ENCODE assay signal across 2 cellular contexts in the genomic region with DNA sequence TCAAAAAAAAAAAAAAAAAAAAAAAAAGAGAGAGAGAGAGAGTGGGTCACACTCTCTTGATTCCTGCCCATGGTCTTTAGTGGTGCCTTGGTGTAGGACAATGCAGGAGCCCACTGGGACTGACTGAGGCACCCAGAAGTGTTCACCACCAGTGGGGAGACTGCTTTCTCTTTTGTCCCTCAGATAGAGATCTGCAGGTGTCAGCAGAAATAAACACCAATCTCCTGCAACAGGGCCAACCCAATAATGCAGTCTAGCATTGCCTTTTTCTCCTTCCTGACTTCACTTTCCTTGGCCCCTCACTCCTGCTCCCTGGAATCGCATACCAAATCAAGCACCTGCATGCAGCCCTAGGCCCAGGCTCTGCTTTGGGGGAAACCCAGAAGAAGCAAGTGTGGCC.
TF ChIP-seq lines count a peak whose summit lies in the region.

No MANE protein-coding gene starts in this region.

TF ChIP-seq in A549, 52 proteins besides CTCF, POLR2A, EP300 and RAD21:
- no peak for TF ChIP-seq FOXS1 (CRISPR knock-in tag; IDR thresholded peaks at IDR 0.05)
- TF ChIP-seq, protein P1, sequence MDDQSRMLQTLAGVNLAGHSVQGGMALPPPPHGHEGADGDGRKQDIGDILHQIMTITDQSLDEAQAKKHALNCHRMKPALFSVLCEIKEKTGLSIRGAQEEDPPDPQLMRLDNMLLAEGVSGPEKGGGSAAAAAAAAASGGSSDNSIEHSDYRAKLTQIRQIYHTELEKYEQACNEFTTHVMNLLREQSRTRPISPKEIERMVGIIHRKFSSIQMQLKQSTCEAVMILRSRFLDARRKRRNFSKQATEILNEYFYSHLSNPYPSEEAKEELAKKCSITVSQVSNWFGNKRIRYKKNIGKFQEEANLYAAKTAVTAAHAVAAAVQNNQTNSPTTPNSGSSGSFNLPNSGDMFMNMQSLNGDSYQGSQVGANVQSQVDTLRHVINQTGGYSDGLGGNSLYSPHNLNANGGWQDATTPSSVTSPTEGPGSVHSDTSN (IDR thresholded peaks at IDR 0.05): no peak
- no peak for TF ChIP-seq HDAC2 (IDR thresholded peaks at IDR 0.05)
- TF ChIP-seq FOSL2 (IDR thresholded peaks at IDR 0.05): no peak
- TF ChIP-seq FOSL2 (CRISPR knock-in tag; IDR thresholded peaks at IDR 0.05): no peak
- TF ChIP-seq MAFK (IDR thresholded peaks at IDR 0.05; ENCODE audit: partially characterized antibody): peak; percentile 30
TF ChIP-seq in A549: peak in this region for 1.

TF ChIP-seq in K562, 482 proteins besides CTCF, POLR2A, EP300 and RAD21:
- no peak for TF ChIP-seq SNRNP70 (optimal IDR thresholded peaks at IDR 0.05; ENCODE audit: low read depth, low read length)
- no peak for TF ChIP-seq XRCC4 (IDR thresholded peaks at IDR 0.05; ENCODE audit: extremely low read depth, insufficient read depth, insufficient read length)
- TF ChIP-seq, protein P2, sequence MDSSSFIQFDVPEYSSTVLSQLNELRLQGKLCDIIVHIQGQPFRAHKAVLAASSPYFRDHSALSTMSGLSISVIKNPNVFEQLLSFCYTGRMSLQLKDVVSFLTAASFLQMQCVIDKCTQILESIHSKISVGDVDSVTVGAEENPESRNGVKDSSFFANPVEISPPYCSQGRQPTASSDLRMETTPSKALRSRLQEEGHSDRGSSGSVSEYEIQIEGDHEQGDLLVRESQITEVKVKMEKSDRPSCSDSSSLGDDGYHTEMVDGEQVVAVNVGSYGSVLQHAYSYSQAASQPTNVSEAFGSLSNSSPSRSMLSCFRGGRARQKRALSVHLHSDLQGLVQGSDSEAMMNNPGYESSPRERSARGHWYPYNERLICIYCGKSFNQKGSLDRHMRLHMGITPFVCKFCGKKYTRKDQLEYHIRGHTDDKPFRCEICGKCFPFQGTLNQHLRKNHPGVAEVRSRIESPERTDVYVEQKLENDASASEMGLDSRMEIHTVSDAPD (CRISPR knock-in tag; IDR thresholded peaks at IDR 0.05): no peak
- TF ChIP-seq PHTF2 (CRISPR knock-in tag; IDR thresholded peaks at IDR 0.05): no peak
- no peak for TF ChIP-seq KDM2B (CRISPR knock-in tag; IDR thresholded peaks at IDR 0.05)
- peak; percentile 44 for TF ChIP-seq C11orf30 (IDR thresholded peaks at IDR 0.05; ENCODE audit: low read depth)
- TF ChIP-seq OTX1 (CRISPR knock-in tag; IDR thresholded peaks at IDR 0.05): no peak
- TF ChIP-seq ZNF316 (IDR thresholded peaks at IDR 0.05): peak; percentile 60
- no peak for TF ChIP-seq SUPT5H (IDR thresholded peaks at IDR 0.05)
- peak; percentile 58 for TF ChIP-seq MAFF (IDR thresholded peaks at IDR 0.05; ENCODE audit: low read length)
- no peak for TF ChIP-seq BRCA1 (IDR thresholded peaks at IDR 0.05)
- TF ChIP-seq BRCA1 (CRISPR knock-in tag; IDR thresholded peaks at IDR 0.05): no peak
- TF ChIP-seq LEF1 (IDR thresholded peaks at IDR 0.05): no peak
- TF ChIP-seq ADNP (tag; IDR thresholded peaks at IDR 0.05): no peak
- TF ChIP-seq ZNF507 (tag; conservative IDR thresholded peaks at IDR 0.05): no peak
- no peak for TF ChIP-seq U2AF2 (optimal IDR thresholded peaks at IDR 0.05; ENCODE audit: low read depth, low read length)
- TF ChIP-seq NR2C1 (IDR thresholded peaks at IDR 0.05): no peak
- TF ChIP-seq NR2C1 (tag; IDR thresholded peaks at IDR 0.05): no peak
- TF ChIP-seq TBP (optimal IDR thresholded peaks at IDR 0.05; ENCODE audit: low read depth, low read length): no peak
- no peak for TF ChIP-seq ZBTB17 (CRISPR knock-in tag; IDR thresholded peaks at IDR 0.05)
- no peak for TF ChIP-seq JUN (IDR thresholded peaks at IDR 0.05; ENCODE audit: borderline replicate concordance, low read depth, low read length)
- no peak for TF ChIP-seq JUN (CRISPR knock-in tag; IDR thresholded peaks at IDR 0.05; ENCODE audit: borderline replicate concordance)
- TF ChIP-seq, protein P3, sequence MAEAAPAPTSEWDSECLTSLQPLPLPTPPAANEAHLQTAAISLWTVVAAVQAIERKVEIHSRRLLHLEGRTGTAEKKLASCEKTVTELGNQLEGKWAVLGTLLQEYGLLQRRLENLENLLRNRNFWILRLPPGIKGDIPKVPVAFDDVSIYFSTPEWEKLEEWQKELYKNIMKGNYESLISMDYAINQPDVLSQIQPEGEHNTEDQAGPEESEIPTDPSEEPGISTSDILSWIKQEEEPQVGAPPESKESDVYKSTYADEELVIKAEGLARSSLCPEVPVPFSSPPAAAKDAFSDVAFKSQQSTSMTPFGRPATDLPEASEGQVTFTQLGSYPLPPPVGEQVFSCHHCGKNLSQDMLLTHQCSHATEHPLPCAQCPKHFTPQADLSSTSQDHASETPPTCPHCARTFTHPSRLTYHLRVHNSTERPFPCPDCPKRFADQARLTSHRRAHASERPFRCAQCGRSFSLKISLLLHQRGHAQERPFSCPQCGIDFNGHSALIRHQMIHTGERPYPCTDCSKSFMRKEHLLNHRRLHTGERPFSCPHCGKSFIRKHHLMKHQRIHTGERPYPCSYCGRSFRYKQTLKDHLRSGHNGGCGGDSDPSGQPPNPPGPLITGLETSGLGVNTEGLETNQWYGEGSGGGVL (CRISPR knock-in tag; IDR thresholded peaks at IDR 0.05): no peak
- TF ChIP-seq ZNF764 (CRISPR knock-in tag; IDR thresholded peaks at IDR 0.05; ENCODE audit: low read depth): no peak
- no peak for TF ChIP-seq KDM4B (IDR thresholded peaks at IDR 0.05; ENCODE audit: borderline replicate concordance in 2 of 2, low read depth in 1 of 2)
- TF ChIP-seq NFATC3 (IDR thresholded peaks at IDR 0.05): no peak
- TF ChIP-seq, protein P4, sequence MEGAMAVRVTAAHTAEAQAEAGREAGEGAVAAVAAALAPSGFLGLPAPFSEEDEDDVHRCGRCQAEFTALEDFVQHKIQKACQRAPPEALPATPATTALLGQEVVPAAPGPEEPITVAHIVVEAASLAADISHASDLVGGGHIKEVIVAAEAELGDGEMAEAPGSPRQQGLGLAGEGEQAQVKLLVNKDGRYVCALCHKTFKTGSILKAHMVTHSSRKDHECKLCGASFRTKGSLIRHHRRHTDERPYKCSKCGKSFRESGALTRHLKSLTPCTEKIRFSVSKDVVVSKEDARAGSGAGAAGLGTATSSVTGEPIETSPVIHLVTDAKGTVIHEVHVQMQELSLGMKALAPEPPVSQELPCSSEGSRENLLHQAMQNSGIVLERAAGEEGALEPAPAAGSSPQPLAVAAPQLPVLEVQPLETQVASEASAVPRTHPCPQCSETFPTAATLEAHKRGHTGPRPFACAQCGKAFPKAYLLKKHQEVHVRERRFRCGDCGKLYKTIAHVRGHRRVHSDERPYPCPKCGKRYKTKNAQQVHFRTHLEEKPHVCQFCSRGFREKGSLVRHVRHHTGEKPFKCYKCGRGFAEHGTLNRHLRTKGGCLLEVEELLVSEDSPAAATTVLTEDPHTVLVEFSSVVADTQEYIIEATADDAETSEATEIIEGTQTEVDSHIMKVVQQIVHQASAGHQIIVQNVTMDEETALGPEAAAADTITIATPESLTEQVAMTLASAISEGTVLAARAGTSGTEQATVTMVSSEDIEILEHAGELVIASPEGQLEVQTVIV (CRISPR knock-in tag; IDR thresholded peaks at IDR 0.05; ENCODE audit: borderline replicate concordance): no peak
- no peak for TF ChIP-seq LCOR (CRISPR knock-in tag; IDR thresholded peaks at IDR 0.05)
- TF ChIP-seq HSF4 (CRISPR knock-in tag; IDR thresholded peaks at IDR 0.05; ENCODE audit: borderline replicate concordance): no peak
- 0 out of 2 replicates have a peak, but pooled peaks have one; percentile 30 for TF ChIP-seq MAFK (IDR thresholded peaks at IDR 0.05; ENCODE audit: low read length)
- TF ChIP-seq TBL1XR1 (IDR thresholded peaks at IDR 0.05; ENCODE audit: low read length in 2 of 2): no peak
- TF ChIP-seq MAFG (tag; conservative IDR thresholded peaks at IDR 0.05): peak; percentile 30; the same call in 1 of the 2 replicates
- no peak for TF ChIP-seq ESRRB (CRISPR knock-in tag; IDR thresholded peaks at IDR 0.05; ENCODE audit: borderline replicate concordance)
